ENCODE assay signal across 1 cellular context in genomic region chr5:10441083-10441991, GRCh38.
TF ChIP-seq lines count a peak whose summit lies in the region.

TSS of gene ROPN1L (plus strand) at chr5:10441879. CDS start at chr5:10442168, 289 bp downstream.

TF ChIP-seq in HepG2, 621 proteins besides CTCF, POLR2A, EP300 and RAD21 (continued from another document and continues in another):
- TF ChIP-seq ZNF687 (CRISPR knock-in tag; IDR thresholded peaks at IDR 0.05) (peak; percentile 89), MXI1 (IDR thresholded peaks at IDR 0.05; ENCODE audit: borderline replicate concordance, low read depth, low read length) (peak; percentile 85; the same call in 2 of the 3 replicates), ZNF784 (CRISPR knock-in tag; IDR thresholded peaks at IDR 0.05; ENCODE audit: borderline replicate concordance) (peak; percentile 54; the same call in 1 of the 2 replicates), SIN3A (IDR thresholded peaks at IDR 0.05; ENCODE audit: borderline replicate concordance, low read depth, low read length) (peak; percentile 94; the same call in 1 of the 2 replicates), ZBTB34 (CRISPR knock-in tag; IDR thresholded peaks at IDR 0.05) (0 out of 2 replicates have a peak, but pooled peaks have one; percentile 30), AGO2 (optimal IDR thresholded peaks at IDR 0.05; ENCODE audit: low read depth, low read length) (peak; percentile 75), CHCHD3 (CRISPR knock-in tag; IDR thresholded peaks at IDR 0.05) (no peak), RELA (CRISPR knock-in tag; IDR thresholded peaks at IDR 0.05) (no peak), TRIM24 (CRISPR knock-in tag; IDR thresholded peaks at IDR 0.05) (no peak), NAIF1 (CRISPR knock-in tag; IDR thresholded peaks at IDR 0.05; ENCODE audit: borderline replicate concordance) (0 out of 2 replicates have a peak, but pooled peaks have one; percentile 28), HES4 (CRISPR knock-in tag; IDR thresholded peaks at IDR 0.05; ENCODE audit: borderline replicate concordance) (peak; percentile 70; the same call in 1 of the 2 replicates), SAFB2 (CRISPR knock-in tag; IDR thresholded peaks at IDR 0.05; ENCODE audit: borderline replicate concordance, low read depth) (0 out of 2 replicates have a peak, but pooled peaks have one; percentile 50), MAZ (IDR thresholded peaks at IDR 0.05; ENCODE audit: borderline replicate concordance, low read depth, low read length) (peak; percentile 73), MAZ (CRISPR knock-in tag; IDR thresholded peaks at IDR 0.05; ENCODE audit: low read depth) (0 out of 2 replicates have a peak, but pooled peaks have one; percentile 20), YEATS2 (CRISPR knock-in tag; IDR thresholded peaks at IDR 0.05; ENCODE audit: borderline replicate concordance) (0 out of 2 replicates have a peak, but pooled peaks have one; percentile 20), RFX1 (IDR thresholded peaks at IDR 0.05) (peak; percentile 86), PCBP1 (IDR thresholded peaks at IDR 0.05; ENCODE audit: borderline replicate concordance, low read depth, low read length) (no peak), UBTF (CRISPR knock-in tag; IDR thresholded peaks at IDR 0.05) (peak; percentile 65), ZBTB3 (CRISPR knock-in tag; IDR thresholded peaks at IDR 0.05; ENCODE audit: borderline replicate concordance, low read depth) (no peak), ZNF878 (CRISPR knock-in tag; IDR thresholded peaks at IDR 0.05) (0 out of 2 replicates have a peak, but pooled peaks have one; percentile 45), NFE2L1 (CRISPR knock-in tag; IDR thresholded peaks at IDR 0.05; ENCODE audit: borderline replicate concordance) (no peak), ZFP62 (CRISPR knock-in tag; IDR thresholded peaks at IDR 0.05) (no peak), SETDB1 (CRISPR knock-in tag; IDR thresholded peaks at IDR 0.05; ENCODE audit: borderline replicate concordance) (no peak), ZBTB46 (CRISPR knock-in tag; IDR thresholded peaks at IDR 0.05; ENCODE audit: borderline replicate concordance) (no peak), ZNF768 (CRISPR knock-in tag; IDR thresholded peaks at IDR 0.05) (0 out of 2 replicates have a peak, but pooled peaks have one; percentile 2), ZNF737 (CRISPR knock-in tag; IDR thresholded peaks at IDR 0.05; ENCODE audit: borderline replicate concordance) (no peak), KDM3A (CRISPR knock-in tag; IDR thresholded peaks at IDR 0.05; ENCODE audit: low read depth) (peak; percentile 71; the same call in 1 of the 2 replicates), HOXA5 (CRISPR knock-in tag; IDR thresholded peaks at IDR 0.05) (peak; percentile 24; the same call in 1 of the 2 replicates), ISL2 (CRISPR knock-in tag; IDR thresholded peaks at IDR 0.05) (peak; percentile 9; the same call in 1 of the 2 replicates), JDP2 (CRISPR knock-in tag; IDR thresholded peaks at IDR 0.05; ENCODE audit: borderline replicate concordance) (no peak), ATF2 (CRISPR knock-in tag; IDR thresholded peaks at IDR 0.05) (0 out of 2 replicates have a peak, but pooled peaks have one; percentile 34), ZNF879 (CRISPR knock-in tag; IDR thresholded peaks at IDR 0.05) (0 out of 2 replicates have a peak, but pooled peaks have one; percentile 37), FOXO1 (CRISPR knock-in tag; IDR thresholded peaks at IDR 0.05) (0 out of 2 replicates have a peak, but pooled peaks have one; percentile 18), IRF9 (CRISPR knock-in tag; IDR thresholded peaks at IDR 0.05; ENCODE audit: borderline replicate concordance) (peak; percentile 63; the same call in 1 of the 2 replicates), ZGPAT (CRISPR knock-in tag; IDR thresholded peaks at IDR 0.05) (no peak), ARID4A (CRISPR knock-in tag; IDR thresholded peaks at IDR 0.05; ENCODE audit: borderline replicate concordance) (peak; percentile 96), HNRNPL (IDR thresholded peaks at IDR 0.05; ENCODE audit: low read depth, low read length) (0 out of 2 replicates have a peak, but pooled peaks have one; percentile 7), ZNF44 (CRISPR knock-in tag; IDR thresholded peaks at IDR 0.05) (peak; percentile 77; the same call in 1 of the 2 replicates), ZNF446 (CRISPR knock-in tag; IDR thresholded peaks at IDR 0.05) (peak; percentile 59; the same call in 1 of the 2 replicates), ZNF790 (CRISPR knock-in tag; IDR thresholded peaks at IDR 0.05; ENCODE audit: borderline replicate concordance) (0 out of 2 replicates have a peak, but pooled peaks have one; percentile 68)
